Comparison of ENCODE assay signal across 23 cellular contexts in the genomic region with DNA sequence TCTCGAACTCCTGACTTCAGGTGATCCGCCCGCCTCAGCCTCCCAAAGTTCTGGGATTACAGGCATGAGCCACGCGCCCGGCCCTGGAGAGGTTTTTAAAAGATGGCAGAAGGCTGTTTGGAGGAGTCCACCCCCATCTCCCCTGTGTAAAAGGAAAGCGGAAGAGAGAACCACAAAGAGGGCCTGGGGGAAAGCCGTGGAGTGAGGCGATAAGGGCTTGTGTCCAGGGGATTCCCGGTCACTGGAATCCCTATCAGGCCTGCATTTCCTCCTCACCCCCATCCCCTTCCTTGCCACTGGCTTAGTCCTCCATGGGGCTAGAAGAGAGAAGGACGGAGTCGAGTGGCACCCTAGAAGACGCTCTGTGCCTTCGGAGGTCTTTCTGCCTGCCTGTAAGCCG. TPM values are rescaled to one million over a fixed set of nuclear protein-coding genes. Genes with fewer than 3 reads are reported as not detected.
DNase-seq lines count a peak whose midpoint lies in the region; ATAC-seq, FAIRE-seq and TF ChIP-seq lines count a peak whose summit lies in the region.
"Had no signal": no experiment of that assay in that cellular context is flagged by ENCODE, and none has a peak within 500 bp of the region (broad histone marks: within the 10 kb centered on the region; RNA-seq: fewer than 3 reads in every experiment).

A gene (plus strand): TSS at position 304 of the 400 bp plus-strand sequence. CDS start 328 bp downstream, outside the sequence.

- DNase-seq in D721Med (ENCODE audit: insufficient read length, low spot score) (peak; percentile 2), GM20000 (ENCODE audit: low spot score) (peak; percentile 53), nephron progenitor cell (no peak), ascending aorta (ENCODE audit: low spot score in 2 of 2) (no peak), NCI-H146 treated with DMSO at 0.1 percent for 48 hours (lab: John Stamatoyannopoulos, UW; ENCODE audit: unreplicated experiment) (no peak)
- DNase-seq in stimulated activated CD4-positive, alpha-beta T cell treated with anti-CD3 and anti-CD28 coated beads, Interleukin-4, amount 100 ng/mL, for 1 hour = no peak
- DNase-seq: activated CD4-positive, alpha-beta T cell treated with anti-CD3 and anti-CD28 coated beads for 1 hour; activated effector memory CD4-positive, alpha-beta T cell treated with Interleukin-2 at 50 U/mL for 16 hours; heart left ventricle; kidney; mammary epithelial cell; naive thymus-derived CD8-positive, alpha-beta T cell; NCI-H2081; NCI-H524; stimulated activated CD4-positive, alpha-beta T cell treated with anti-CD3 and anti-CD28 coated beads, Interleukin-4, amount 100 ng/mL, for 4 hours had no signal

- intact Hi-C loops in ascending aorta (cut with DNase I) = no loop called here

- no peak for TF ChIP-seq CTCF in D721Med (IDR thresholded peaks at IDR 0.05; ENCODE audit: insufficient read depth, missing control alignments)
- TF ChIP-seq CTCF in GM20000 (IDR thresholded peaks at IDR 0.05; ENCODE audit: extremely low read depth, missing control alignments) = no peak
- TF ChIP-seq CTCF in nephron progenitor cell (IDR thresholded peaks at IDR 0.05) = no peak
- TF ChIP-seq CTCF in ascending aorta (IDR thresholded peaks at IDR 0.05) = no peak

- no peak for FAIRE-seq in D721Med (lab: Jason Lieb, UNC)
- FAIRE-seq: H54, K562, kidney had no signal

- H3K4me3 Mint-ChIP-seq in activated T-helper 17 cell treated with anti-CD3 and anti-CD28 coated beads, Interleukin-2, amount 50 U/mL, for 72 hours = no peak within 1 kb of the TSS
- H3K4me3 Mint-ChIP-seq in nephron progenitor cell = no peak within 1 kb of the TSS

- H3K27me3 ChIP-seq in ascending aorta = no peaks in the 10 kb centered on the region
- H3K27me3 ChIP-seq: heart left ventricle had no signal

- H3K9me3 ChIP-seq in ascending aorta = no peaks in the 10 kb centered on the region
- H3K9me3 ChIP-seq: heart left ventricle, thoracic aorta had no signal

- H3K27ac ChIP-seq in ascending aorta = no peak within 1 kb of the TSS
- H3K27ac ChIP-seq: heart left ventricle, skin epidermis, thoracic aorta had no signal

- H3K4me1 Mint-ChIP-seq in activated T-helper 17 cell treated with anti-CD3 and anti-CD28 coated beads, Interleukin-2, amount 50 U/mL, for 72 hours = peaks cover 21% of the 10 kb centered on the region
- H3K4me1 Mint-ChIP-seq in nephron progenitor cell = peaks cover 21% of the 10 kb centered on the region

- H3K4me1 ChIP-seq in ascending aorta = no peaks in the 10 kb centered on the region

- H3K36me3 Mint-ChIP-seq in activated T-helper 17 cell treated with anti-CD3 and anti-CD28 coated beads, Interleukin-2, amount 50 U/mL, for 72 hours (ENCODE audit: low read depth) = peaks cover 41% of the 10 kb centered on the region
- H3K36me3 Mint-ChIP-seq in nephron progenitor cell (ENCODE audit: low read depth) = peaks cover 26% of the 10 kb centered on the region

- H3K27ac Mint-ChIP-seq in activated T-helper 17 cell treated with anti-CD3 and anti-CD28 coated beads, Interleukin-2, amount 50 U/mL, for 72 hours = peak within 1 kb of the TSS; percentile 47
- H3K27ac Mint-ChIP-seq in nephron progenitor cell = peak within 1 kb of the TSS; percentile 68

- no peak within 1 kb of the TSS for H3K4me3 ChIP-seq in ascending aorta
- H3K4me3 ChIP-seq: heart left ventricle, K562, skin epidermis, thoracic aorta had no signal

- no peak for ATAC-seq in activated T-helper 17 cell treated with anti-CD3 and anti-CD28 coated beads, Interleukin-2, amount 50 U/mL, for 72 hours (replicated peaks)
- ATAC-seq: K562; naive thymus-derived CD8-positive, alpha-beta T cell; Right ventricle myocardium inferior had no signal

- H3K9me3 Mint-ChIP-seq in activated T-helper 17 cell treated with anti-CD3 and anti-CD28 coated beads, Interleukin-2, amount 50 U/mL, for 72 hours = no peaks in the 10 kb centered on the region
- no peaks in the 10 kb centered on the region for H3K9me3 Mint-ChIP-seq in nephron progenitor cell
- H3K9me3 Mint-ChIP-seq: naive thymus-derived CD8-positive, alpha-beta T cell had no signal

- H3K36me3 ChIP-seq in ascending aorta = peaks cover 7% of the 10 kb centered on the region in 2 donors

- no peaks in the 10 kb centered on the region for H3K27me3 Mint-ChIP-seq in activated T-helper 17 cell treated with anti-CD3 and anti-CD28 coated beads, Interleukin-2, amount 50 U/mL, for 72 hours
- H3K27me3 Mint-ChIP-seq in nephron progenitor cell (ENCODE audit: low read depth, poor library complexity) = peaks cover 8% of the 10 kb centered on the region
- H3K27me3 Mint-ChIP-seq: naive thymus-derived CD8-positive, alpha-beta T cell; progenitor cell of endocrine pancreas had no signal

RNA-seq across cellular contexts. Expression of the gene that starts here (rescaled TPM):
- total RNA-seq in activated T-helper 17 cell treated with anti-CD3 and anti-CD28 coated beads, Interleukin-2, amount 50 U/mL, for 72 hours = under 1 TPM in 1 of 2 donors, not detected in 1; 0.11 TPM
- not detected for total RNA-seq in ascending aorta
- total RNA-seq: cerebellum; K562; kidney; mammary epithelial cell; naive thymus-derived CD8-positive, alpha-beta T cell; progenitor cell of endocrine pancreas; Right ventricle myocardium inferior; thoracic aorta had no signal

Comparison
In these comparisons a context has a peak if more than half of its experiments do, and no peak if none do; other contexts are left out.
1. DNase-seq: peak in D721Med (single experiment) and GM20000 (single experiment); none in nephron progenitor cell (single experiment), stimulated activated CD4-positive, alpha-beta T cell treated with anti-CD3 and anti-CD28 coated beads, Interleukin-4, amount 100 ng/mL, for 1 hour (single experiment), ascending aorta (0 of 2) and NCI-H146 treated with DMSO at 0.1 percent for 48 hours (single experiment).